ENCODE assay signal across 10 cellular contexts in the genomic region with DNA sequence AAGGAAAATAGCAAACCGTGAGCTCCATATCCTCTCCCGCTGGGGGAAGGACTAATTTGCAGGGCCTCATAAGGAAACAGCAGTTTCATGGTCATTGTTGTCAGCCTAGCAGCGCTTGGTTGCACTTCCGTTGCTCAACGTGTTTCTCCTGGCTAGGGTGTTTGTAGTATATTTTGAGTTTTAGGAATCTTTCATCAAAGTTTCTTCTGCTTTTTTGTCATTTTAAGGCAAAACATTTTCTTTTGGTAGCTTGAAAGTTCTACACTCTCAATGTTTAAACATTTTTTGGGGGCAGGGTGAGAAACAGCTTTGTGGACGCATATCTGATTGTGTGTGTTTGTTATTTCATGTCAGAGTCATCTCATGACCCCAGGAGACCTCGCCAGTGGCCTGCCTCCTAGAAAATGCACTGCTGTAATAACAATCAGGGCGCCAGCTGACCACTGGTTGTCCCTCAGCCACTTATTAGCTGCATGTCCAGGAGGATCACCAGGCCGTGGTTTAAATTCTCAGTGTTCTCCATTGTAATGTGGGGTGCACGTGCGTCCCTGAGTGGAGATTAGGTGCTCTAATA. TPM values are rescaled to one million over a fixed set of nuclear protein-coding genes. Genes with fewer than 3 reads are reported as not detected.
A peak's percentile ranks its signal among the peaks of the same experiment; 100 is the strongest.
DNase-seq lines count a peak whose midpoint lies in the region; ATAC-seq and TF ChIP-seq lines count a peak whose summit lies in the region.
"Had no signal": no experiment of that assay in that cellular context is flagged by ENCODE, and none has a peak within 500 bp of the region (broad histone marks: within the 10 kb centered on the region; RNA-seq: fewer than 3 reads in every experiment).

No MANE protein-coding gene starts in this region.

- H3K27me3 ChIP-seq in DOHH2 (ENCODE audit: control insufficient read depth, low read length): no peaks in the 10 kb centered on the region
- H3K27me3 ChIP-seq in adrenal gland: no peaks in the 10 kb centered on the region
- H3K27me3 ChIP-seq in mesendoderm (ENCODE audit: insufficient read depth, low read length, poor library complexity): no peaks in the 10 kb centered on the region

- H4K5ac ChIP-seq in mesendoderm (ENCODE audit: low read length): no peak overlapping the region

- TF ChIP-seq POLR2A in adrenal gland (IDR thresholded peaks at IDR 0.05): no peak

- DNase-seq in adrenal gland (peak in 1 of 7 donors; percentile 43), mesendoderm (peak; percentile 81), HEK293T (ENCODE audit: extremely low spot score) (no peak), dedifferentiated amniotic fluid mesenchymal stem cell (ENCODE audit: extremely low spot score) (no peak), NCI-H146 (lab: John Stamatoyannopoulos, UW) (no peak)
- DNase-seq: stimulated activated naive CD4-positive, alpha-beta T cell treated with Interleukin-2 at 50 U/mL for 16 hours had no signal

- CTCF ChIA-PET in HEK293T (lab: Yijun Ruan, JAX): interaction anchor here (0.6 kb wide), 1 partner anchor 178 kb away, joined by 5 read pairs; no protein-coding TSS in a partner anchor

- WGBS in adrenal gland, 4 donors: 42 to 49% (median 46%) methylated on average over 10 to 11 of the region's 11 CpGs
- no CpG with 5 or more reads among the region's 11 CpGs for WGBS in mesendoderm (ENCODE audit: extremely low coverage, insufficient coverage, low lambda C conversion rate)

- no peaks in the 10 kb centered on the region for H3F3A ChIP-seq in DOHH2 (ENCODE audit: control insufficient read depth, insufficient read depth)

- H4K20me1 ChIP-seq in DOHH2 (ENCODE audit: control insufficient read depth, insufficient read depth, low read depth, low read length): peaks cover 23% of the 10 kb centered on the region

- POLR2A ChIA-PET in HEK293T (lab: Yijun Ruan, JAX): no interaction called here

- peak overlapping the region; percentile 63 for H3K4me2 ChIP-seq in DOHH2 (ENCODE audit: low read length)
- H3K4me2 ChIP-seq in mesendoderm (ENCODE audit: low read length): no peak overlapping the region
- H3K4me2 ChIP-seq: KMS-11 had no signal

- no peaks in the 10 kb centered on the region for H3K9me2 ChIP-seq in DOHH2 (replicated peaks; ENCODE audit: control insufficient read depth, low read length)

- H3K27ac ChIP-seq in DOHH2 (ENCODE audit: low read depth, low read length) (no peak overlapping the region), adrenal gland (peak overlapping the region in 3 of 5 donors; percentile 37 to 72 (median 47)), mesendoderm (ENCODE audit: low read depth, low read length) (peak overlapping the region; percentile 4)
- H3K27ac ChIP-seq: KMS-11 had no signal

- no peaks in the 10 kb centered on the region for H3K36me3 ChIP-seq in DOHH2 (ENCODE audit: control insufficient read depth, low read length)
- no peaks in the 10 kb centered on the region for H3K36me3 ChIP-seq in adrenal gland (replicated peaks in 1 of 2)
- H3K36me3 ChIP-seq in mesendoderm (ENCODE audit: control insufficient read depth, insufficient read depth, low read length): no peaks in the 10 kb centered on the region

- H3K4ac ChIP-seq in mesendoderm (ENCODE audit: low read depth, low read length): no peak overlapping the region

- intact Hi-C loops in adrenal gland (cut with DNase I): no loop called here

- peak overlapping the region; percentile 48 for H3K23ac ChIP-seq in mesendoderm (ENCODE audit: low read length)

- H2BK15ac ChIP-seq in mesendoderm (replicated peaks; ENCODE audit: low read depth): no peak overlapping the region

- no peak overlapping the region for H2BK120ac ChIP-seq in mesendoderm (ENCODE audit: low read depth, low read length)

- no peak overlapping the region for H2BK5ac ChIP-seq in mesendoderm (ENCODE audit: low read length)

- TF ChIP-seq CTCF in DOHH2 (IDR thresholded peaks at IDR 0.05; ENCODE audit: low read depth, low read length, poor library complexity, severe bottlenecking): no peak
- TF ChIP-seq CTCF in adrenal gland (IDR thresholded peaks at IDR 0.05): no peak

- H2AK5ac ChIP-seq in mesendoderm (ENCODE audit: low read length): peak overlapping the region; percentile 1

- H3K4me3 ChIP-seq in DOHH2 (ENCODE audit: low read length) (peak overlapping the region; percentile 50), adrenal gland (no peak overlapping the region), mesendoderm (ENCODE audit: low read length) (no peak overlapping the region)

- H3K4me1 ChIP-seq in DOHH2 (ENCODE audit: control insufficient read depth, low read length): peaks cover 60% of the 10 kb centered on the region
- H3K4me1 ChIP-seq in adrenal gland (replicated peaks in 1 of 2): peaks cover 51 to 60% of the 10 kb centered on the region in 2 donors
- peaks cover 41% of the 10 kb centered on the region for H3K4me1 ChIP-seq in mesendoderm (ENCODE audit: control insufficient read depth, low read depth, low read length)

- no peak overlapping the region for H4K8ac ChIP-seq in mesendoderm (ENCODE audit: low read depth, low read length)

- H3K18ac ChIP-seq in mesendoderm (ENCODE audit: low read length): peak overlapping the region; percentile 13

- peak; percentile 48 for ATAC-seq in HG03354 (IDR thresholded peaks at IDR 0.05; ENCODE audit: poor library complexity, severe bottlenecking, unreplicated experiment)
- ATAC-seq in activated CD4-positive, CD25-positive, alpha-beta regulatory T cell treated with anti-CD3 and anti-CD28 coated beads, Interleukin-2, amount 50 U/mL, for 24 hours: no peak

- no peaks in the 10 kb centered on the region for H3K9me3 ChIP-seq in DOHH2 (ENCODE audit: control insufficient read depth, insufficient read depth, low read length)
- no peaks in the 10 kb centered on the region for H3K9me3 ChIP-seq in adrenal gland (replicated peaks in 1 of 3)

- H3K79me1 ChIP-seq in mesendoderm (ENCODE audit: low read length): peaks cover 13% of the 10 kb centered on the region

- H3K56ac ChIP-seq in mesendoderm (ENCODE audit: low read length): peak overlapping the region; percentile 26

- H3K9ac ChIP-seq in mesendoderm (ENCODE audit: low read length): peak overlapping the region; percentile 3
- H3K9ac ChIP-seq: KMS-11 had no signal

- peaks cover 79% of the 10 kb centered on the region for H3K79me2 ChIP-seq in DOHH2 (ENCODE audit: control insufficient read depth, low read length)
- H3K79me2 ChIP-seq in mesendoderm (ENCODE audit: control insufficient read depth, insufficient read depth, low read length): peaks cover 87% of the 10 kb centered on the region

TF ChIP-seq in HEK293T, 16 proteins besides CTCF, POLR2A, EP300 and RAD21:
- TF ChIP-seq FOXK2 (IDR thresholded peaks at IDR 0.05): no peak
- no peak for TF ChIP-seq ARNT (IDR thresholded peaks at IDR 0.05)
- no peak for TF ChIP-seq SUZ12 (IDR thresholded peaks at IDR 0.05)
- TF ChIP-seq BHLHE40 (IDR thresholded peaks at IDR 0.05; ENCODE audit: borderline replicate concordance): no peak
- no peak for TF ChIP-seq NFRKB (IDR thresholded peaks at IDR 0.05)
- TF ChIP-seq CTBP1 (IDR thresholded peaks at IDR 0.05; ENCODE audit: borderline replicate concordance): no peak
- TF ChIP-seq, protein P1, sequence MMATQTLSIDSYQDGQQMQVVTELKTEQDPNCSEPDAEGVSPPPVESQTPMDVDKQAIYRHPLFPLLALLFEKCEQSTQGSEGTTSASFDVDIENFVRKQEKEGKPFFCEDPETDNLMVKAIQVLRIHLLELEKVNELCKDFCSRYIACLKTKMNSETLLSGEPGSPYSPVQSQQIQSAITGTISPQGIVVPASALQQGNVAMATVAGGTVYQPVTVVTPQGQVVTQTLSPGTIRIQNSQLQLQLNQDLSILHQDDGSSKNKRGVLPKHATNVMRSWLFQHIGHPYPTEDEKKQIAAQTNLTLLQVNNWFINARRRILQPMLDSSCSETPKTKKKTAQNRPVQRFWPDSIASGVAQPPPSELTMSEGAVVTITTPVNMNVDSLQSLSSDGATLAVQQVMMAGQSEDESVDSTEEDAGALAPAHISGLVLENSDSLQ (IDR thresholded peaks at IDR 0.05): no peak
- no peak for TF ChIP-seq SP1 (IDR thresholded peaks at IDR 0.05)
- TF ChIP-seq FOXA1 (IDR thresholded peaks at IDR 0.05): no peak
- TF ChIP-seq FOXM1 (IDR thresholded peaks at IDR 0.05; ENCODE audit: borderline replicate concordance): no peak
- no peak for TF ChIP-seq ELF4 (IDR thresholded peaks at IDR 0.05)
- TF ChIP-seq LEF1 (IDR thresholded peaks at IDR 0.05; ENCODE audit: borderline replicate concordance): no peak
- no peak for TF ChIP-seq TARDBP (IDR thresholded peaks at IDR 0.05)
- no peak for TF ChIP-seq L3MBTL2 (conservative IDR thresholded peaks at IDR 0.05)
- no peak for TF ChIP-seq ZNF384 (IDR thresholded peaks at IDR 0.05)
- TF ChIP-seq HDGF (IDR thresholded peaks at IDR 0.05; ENCODE audit: borderline replicate concordance): no peak

RNA-seq across cellular contexts. Expression of a gene that starts 20.6 kb away (rescaled TPM):
- 10 to 100 TPM in 3 of 8 donors, 1 to 10 TPM in 5; 3.0 to 12.3 (median 8.4) TPM for total RNA-seq in adrenal gland
- 1 to 10 TPM; 5.2 to 6.1 (median 5.3) TPM for polyA plus RNA-seq in adrenal gland
- polyA plus RNA-seq in mesendoderm (2013, experiment 1 of 2): 58.9 TPM
- 60.3 TPM for polyA plus RNA-seq in mesendoderm (2013, experiment 2 of 2)
